ENCODE assay signal across 15 cellular contexts in genomic region chr15:98433302-98433701, GRCh38.
DNase-seq lines count a peak whose midpoint lies in the region; ATAC-seq and TF ChIP-seq lines count a peak whose summit lies in the region.
"Had no signal": no experiment of that assay in that cellular context is flagged by ENCODE, and none has a peak within 500 bp of the region (broad histone marks: within the 10 kb centered on the region; RNA-seq: fewer than 3 reads in every experiment).

No MANE protein-coding gene starts in this region.

- no peaks in the 10 kb centered on the region for H3K9me3 Mint-ChIP-seq in T-cell

- peak; percentile 50 for DNase-seq in AG08395 (ENCODE audit: low spot score)
- DNase-seq in GM23248, result peak; percentile 15
- DNase-seq in astrocyte of the cerebellum (ENCODE audit: low read depth), result peak; percentile 44
- peak; percentile 96 for DNase-seq in myocyte (ENCODE audit: low read depth)
- no peak for DNase-seq in T-cell
- DNase-seq in activated naive CD4-positive, alpha-beta T cell treated with anti-CD3 and anti-CD28 coated beads, Interleukin-2, amount 50 U/mL, for 16 hours, result no peak
- DNase-seq: BE2C; CD8-positive, alpha-beta memory T cell; DND-41; HCEC 1CT; IMR-90; Kasumi-1; NCI-H1436 treated with DMSO at 0.1 percent for 48 hours had no signal

- no peak overlapping the region for H2AFZ ChIP-seq in GM23248

- H4K20me1 ChIP-seq in GM23248 (ENCODE audit: insufficient read depth), result no peaks in the 10 kb centered on the region

- CTCF ChIA-PET in T-cell (lab: Charles Lee), result no interaction called here

- WGBS in GM23248 (ENCODE audit: low coverage in 1 of 2, low lambda C conversion rate in 2 of 2, missing lambda C conversion rate in 2 of 2), 2 experiments, result 21 to 24% methylated on average over 8 of the region's 8 CpGs

- H3K4me2 ChIP-seq in GM23248 (ENCODE audit: unreplicated experiment), result no peak overlapping the region

- no peaks in the 10 kb centered on the region for H3K9me3 ChIP-seq in GM23248 (ENCODE audit: low read depth)
- H3K9me3 ChIP-seq: BE2C had no signal

- H3K9me2 ChIP-seq in GM23248 (ENCODE audit: insufficient read depth), result no peaks in the 10 kb centered on the region

- in situ Hi-C loops in GM23248 (cut with MboI), result no loop called here
- in situ Hi-C loops in astrocyte of the cerebellum (cut with HindIII; ENCODE audit: low sequenced_read_pairs), result loop anchor here (25.0 kb wide), 1 partner anchor 629 kb away; no protein-coding TSS in a partner anchor

- H3K27me3 Mint-ChIP-seq in T-cell, result peaks cover 23 to 31% of the 10 kb centered on the region in 2 donors

- peaks cover 5 to 8% (median 7%) of the 10 kb centered on the region in 3 donors for H3K4me1 Mint-ChIP-seq in T-cell

- H3F3A ChIP-seq in GM23248 (ENCODE audit: insufficient read depth), result peaks cover 4% of the 10 kb centered on the region; the same call in 1 of the 2 replicates

- TF ChIP-seq CTCF in astrocyte of the cerebellum (IDR thresholded peaks at IDR 0.05; ENCODE audit: low read depth, low read length, missing control alignments), result no peak

- no peaks in the 10 kb centered on the region for H3K36me3 ChIP-seq in GM23248 (ENCODE audit: low read depth)
- H3K36me3 ChIP-seq: BE2C had no signal

- H3K27me3 ChIP-seq in GM23248 (replicated peaks; ENCODE audit: insufficient read depth), result peaks cover 14% of the 10 kb centered on the region; the same call in 1 of the 2 replicates

- POLR2A ChIA-PET in T-cell (lab: Charles Lee), result no interaction called here

- no peaks in the 10 kb centered on the region for H3K36me3 Mint-ChIP-seq in T-cell
- H3K36me3 Mint-ChIP-seq: CD8-positive, alpha-beta memory T cell had no signal

- no peak overlapping the region for H3K9ac ChIP-seq in GM23248

- H3K4me1 ChIP-seq in GM23248 (ENCODE audit: insufficient read depth), result no peaks in the 10 kb centered on the region
- H3K4me1 ChIP-seq: BE2C had no signal

- no peaks in the 10 kb centered on the region for H3K79me2 ChIP-seq in GM23248 (ENCODE audit: insufficient read depth)

- H3K27ac ChIP-seq in GM23248, result no peak overlapping the region

- ATAC-seq in T-cell (replicated peaks in 1 of 4), result no peak
- ATAC-seq in GM21526 (IDR thresholded peaks at IDR 0.05; ENCODE audit: low FRiP score, unreplicated experiment), result no peak
- no peak for ATAC-seq in HG03095 (IDR thresholded peaks at IDR 0.05; ENCODE audit: unreplicated experiment)

- no peak overlapping the region for H3K4me3 Mint-ChIP-seq in T-cell
- H3K4me3 Mint-ChIP-seq: CD8-positive, alpha-beta memory T cell had no signal

- no peak overlapping the region for H3K27ac Mint-ChIP-seq in T-cell
- H3K27ac Mint-ChIP-seq: CD8-positive, alpha-beta memory T cell had no signal

- no peak overlapping the region for H3K4me3 ChIP-seq in GM23248
- H3K4me3 ChIP-seq in astrocyte of the cerebellum (ENCODE audit: low read depth, low read length), result no peak overlapping the region

Comparison
In these comparisons a context has a peak if more than half of its experiments do, and no peak if none do; other contexts are left out.
1. DNase-seq: peak in AG08395 (single experiment), GM23248 (single experiment), astrocyte of the cerebellum (single experiment) and myocyte (single experiment); none in T-cell (0 of 34) and activated naive CD4-positive, alpha-beta T cell treated with anti-CD3 and anti-CD28 coated beads, Interleukin-2, amount 50 U/mL, for 16 hours (single experiment).